9 cellular contexts compared by ENCODE assay signal in genomic region chr21:39385299-39386145, GRCh38. TPM values are rescaled to one million over a fixed set of nuclear protein-coding genes. Genes with fewer than 3 reads are reported as not detected.
DNase-seq lines count a peak whose midpoint lies in the region; ATAC-seq lines count a peak whose summit lies in the region.
"Had no signal": no experiment of that assay in that cellular context is flagged by ENCODE, and none has a peak within 500 bp of the region (broad histone marks: within the 10 kb centered on the region; RNA-seq: fewer than 3 reads in every experiment).

No MANE protein-coding gene starts in this region.

- ATAC-seq in GM21528 (IDR thresholded peaks at IDR 0.05; ENCODE audit: low FRiP score, unreplicated experiment), result no peak

- H3K4me1 ChIP-seq in effector memory CD4-positive, alpha-beta T cell (ENCODE audit: control insufficient read depth, insufficient read depth, low read length, poor library complexity, severe bottlenecking), result peaks cover 18% of the 10 kb centered on the region

- H3K4me3 ChIP-seq in effector memory CD4-positive, alpha-beta T cell (ENCODE audit: insufficient read depth, low read depth, low read length, poor library complexity, severe bottlenecking), result no peak overlapping the region
- H3K4me3 ChIP-seq: PC-9 had no signal

- peak overlapping the region; percentile 10 for H3K27ac ChIP-seq in effector memory CD4-positive, alpha-beta T cell (ENCODE audit: insufficient read depth, low read length, poor library complexity, severe bottlenecking)
- H3K27ac ChIP-seq: PC-9 had no signal

- H3K36me3 ChIP-seq in effector memory CD4-positive, alpha-beta T cell (ENCODE audit: control insufficient read depth, insufficient read depth, low read length), result no peaks in the 10 kb centered on the region

- no peaks in the 10 kb centered on the region for H3K27me3 ChIP-seq in effector memory CD4-positive, alpha-beta T cell (replicated peaks; ENCODE audit: control insufficient read depth, insufficient read depth, low read length, poor library complexity, severe bottlenecking)

- no peaks in the 10 kb centered on the region for H3K9me3 ChIP-seq in effector memory CD4-positive, alpha-beta T cell (ENCODE audit: control insufficient read depth, low read length)

- DNase-seq in GM04504 (ENCODE audit: low read depth) (peak; percentile 56), NCI-H2107 (lab: John Stamatoyannopoulos, UW) (peak; percentile 71), mucosa of gallbladder (ENCODE audit: low spot score) (peak; percentile 92), H4 (ENCODE audit: low spot score) (no peak)
- DNase-seq in activated CD8-positive, alpha-beta memory T cell treated with anti-CD3 and anti-CD28 coated beads for 24 hours, result peak; percentile 75
- peak in 2 of 3 donors; percentile 38 to 41 for DNase-seq in effector memory CD4-positive, alpha-beta T cell
- DNase-seq in stimulated activated CD8-positive, alpha-beta memory T cell treated with anti-CD3 and anti-CD28 coated beads, Interleukin-7, amount 100 ng/mL, for 24 hours (ENCODE audit: low read depth), result peak; percentile 44

RNA-seq across cellular contexts. Expression of gene HMGN1, which starts 36.6 kb away (rescaled TPM):
- 191 TPM for total RNA-seq in mucosa of gallbladder
- 543 and 644 TPM in 2 replicates for total RNA-seq in H4 (2014; rRNA removed; shearing (Covaris generic))
